Comparison of ENCODE assay signal across 1 cellular context in genomic region chr1:38991638-38992449, GRCh38.
TF ChIP-seq lines count a peak whose summit lies in the region.

No MANE protein-coding gene starts in this region.

TF ChIP-seq in HepG2, 621 proteins besides CTCF, POLR2A, EP300 and RAD21 (continued from another document and continues in another):
- TF ChIP-seq NFATC3 (CRISPR knock-in tag; IDR thresholded peaks at IDR 0.05) (no peak), ZSCAN29 (CRISPR knock-in tag; conservative IDR thresholded peaks at IDR 0.05) (no peak), FOXK2 (IDR thresholded peaks at IDR 0.05) (no peak), KDM5A (IDR thresholded peaks at IDR 0.05; ENCODE audit: borderline replicate concordance, low read length) (peak; percentile 6; the same call in 1 of the 2 replicates), PBX3 (CRISPR knock-in tag; IDR thresholded peaks at IDR 0.05; ENCODE audit: borderline replicate concordance) (no peak), ZNF646 (CRISPR knock-in tag; IDR thresholded peaks at IDR 0.05) (no peak), TRIM22 (IDR thresholded peaks at IDR 0.05) (no peak), NR0B2 (CRISPR knock-in tag; IDR thresholded peaks at IDR 0.05) (no peak), THAP9 (CRISPR knock-in tag; IDR thresholded peaks at IDR 0.05; ENCODE audit: borderline replicate concordance) (no peak), ZNF362 (CRISPR knock-in tag; IDR thresholded peaks at IDR 0.05; ENCODE audit: borderline replicate concordance) (no peak), ZNF660 (CRISPR knock-in tag; IDR thresholded peaks at IDR 0.05; ENCODE audit: borderline replicate concordance, low read depth) (no peak), SETDB1 (CRISPR knock-in tag; IDR thresholded peaks at IDR 0.05; ENCODE audit: borderline replicate concordance) (no peak), GABPA (IDR thresholded peaks at IDR 0.05; ENCODE audit: low read depth, low read length) (no peak), GABPA (CRISPR knock-in tag; IDR thresholded peaks at IDR 0.05; ENCODE audit: low read depth) (no peak), MAX (IDR thresholded peaks at IDR 0.05) (no peak), MEF2D (CRISPR knock-in tag; IDR thresholded peaks at IDR 0.05) (no peak), FUBP1 (CRISPR knock-in tag; IDR thresholded peaks at IDR 0.05; ENCODE audit: borderline replicate concordance) (no peak), NFE2 (CRISPR knock-in tag; IDR thresholded peaks at IDR 0.05) (no peak), POGZ (CRISPR knock-in tag; IDR thresholded peaks at IDR 0.05) (no peak), BHLHE40 (IDR thresholded peaks at IDR 0.05; ENCODE audit: low read length) (no peak), GFI1 (CRISPR knock-in tag; IDR thresholded peaks at IDR 0.05; ENCODE audit: borderline replicate concordance) (no peak), ZNF597 (CRISPR knock-in tag; IDR thresholded peaks at IDR 0.05) (no peak), JARID2 (CRISPR knock-in tag; IDR thresholded peaks at IDR 0.05; ENCODE audit: insufficient replicate concordance) (no peak), SNAPC4 (CRISPR knock-in tag; IDR thresholded peaks at IDR 0.05) (no peak), AGO2 (optimal IDR thresholded peaks at IDR 0.05; ENCODE audit: low read depth, low read length) (peak; percentile 13), ZNF333 (CRISPR knock-in tag; IDR thresholded peaks at IDR 0.05; ENCODE audit: borderline replicate concordance) (no peak), PATZ1 (CRISPR knock-in tag; IDR thresholded peaks at IDR 0.05) (peak; percentile 42)
